ENCODE assay signal across 8 cellular contexts in the genomic region with DNA sequence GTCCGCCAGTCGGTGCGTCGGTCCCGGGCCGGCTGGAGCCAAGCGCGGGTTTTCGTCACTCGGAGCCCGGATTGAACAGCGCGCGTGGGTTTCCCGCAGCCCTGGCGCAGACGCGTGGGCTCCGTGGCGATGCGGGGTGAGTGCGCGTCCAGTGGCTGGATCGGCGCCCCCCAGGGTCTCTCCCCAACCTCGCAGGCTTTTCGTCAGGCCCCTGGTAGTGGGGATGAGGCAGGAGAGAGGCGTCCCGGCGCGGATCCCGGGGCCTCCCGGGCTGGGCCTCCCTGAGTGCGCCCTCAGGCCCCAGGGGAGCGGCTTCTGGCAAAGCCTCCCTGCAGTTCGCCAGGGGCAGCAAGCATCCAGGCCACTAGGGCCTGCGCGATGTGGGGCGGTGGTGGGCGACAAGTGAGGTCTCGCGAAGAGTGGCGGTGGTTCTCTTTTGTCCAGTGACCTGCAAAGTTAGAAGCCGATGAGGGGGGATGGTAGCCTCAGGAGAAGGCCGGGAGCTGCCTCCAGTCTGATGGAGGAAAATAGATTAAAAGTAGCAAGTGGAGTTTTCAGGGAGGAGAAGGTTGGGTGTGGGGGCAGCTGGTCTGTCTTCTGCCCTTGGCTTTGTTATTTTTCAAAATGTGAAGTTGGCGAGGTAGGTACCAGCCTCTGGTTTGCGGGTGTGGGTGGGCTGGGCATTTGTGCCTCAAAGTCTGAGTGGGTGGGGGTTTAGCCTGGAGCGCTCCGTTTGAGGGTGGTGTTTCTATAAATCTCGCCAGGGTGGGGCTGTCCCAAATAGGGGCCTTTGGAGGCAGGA. TPM values are rescaled to one million over a fixed set of nuclear protein-coding genes. Genes with fewer than 3 reads are reported as not detected.
DNase-seq lines count a peak whose midpoint lies in the region; ATAC-seq and TF ChIP-seq lines count a peak whose summit lies in the region.

No MANE protein-coding gene starts in this region.

- no peak for TF ChIP-seq CTCF in coronary artery (IDR thresholded peaks at IDR 0.05)

- ATAC-seq in GM21717 (IDR thresholded peaks at IDR 0.05; ENCODE audit: unreplicated experiment) (no peak), GM21528 (IDR thresholded peaks at IDR 0.05; ENCODE audit: low FRiP score, unreplicated experiment) (no peak)

- whole genome bisulfite sequencing in mesodermal cell (ENCODE audit: insufficient coverage in 2 of 2), 2 experiments, result 6 to 10% methylated on average over 42 to 47 of the region's 50 CpGs

- H3K9ac ChIP-seq in HUES6 (ENCODE audit: low read length), result peak overlapping the region; percentile 29

- peaks cover 47% of the 10 kb centered on the region for H3K27me3 ChIP-seq in HUES6 (ENCODE audit: control insufficient read depth, insufficient read depth, low read length)

- DNase-seq in AG08395 (ENCODE audit: low spot score), result peak; percentile 30
- no peak for DNase-seq in coronary artery (ENCODE audit: low spot score)
- no peak for DNase-seq in effector CD8-positive, alpha-beta T cell (lab: John Stamatoyannopoulos, UW)
- no peak for DNase-seq in NAMALWA (ENCODE audit: low spot score)

- H3K9me3 ChIP-seq in HUES6 (ENCODE audit: control insufficient read depth, insufficient read depth, low read depth, low read length), result no peaks in the 10 kb centered on the region
- peaks cover 13% of the 10 kb centered on the region for H3K9me3 ChIP-seq in mesodermal cell (ENCODE audit: control insufficient read depth, low read length)

- peak overlapping the region; percentile 74 for H3K4me3 ChIP-seq in HUES6 (ENCODE audit: low read depth, low read length)
- peak overlapping the region; percentile 65 for H3K4me3 ChIP-seq in coronary artery
- H3K4me3 ChIP-seq in mesodermal cell (ENCODE audit: extremely low read depth, insufficient read depth, low read length, poor library complexity, severe bottlenecking), result peak overlapping the region; percentile 47

- H3K36me3 ChIP-seq in HUES6 (ENCODE audit: control insufficient read depth, insufficient read depth, low read length) (no peaks in the 10 kb centered on the region), mesodermal cell (ENCODE audit: control insufficient read depth, insufficient read depth, low read length) (no peaks in the 10 kb centered on the region)

- H3K27ac ChIP-seq in HUES6 (ENCODE audit: low read depth, low read length) (no peak overlapping the region), coronary artery (no peak overlapping the region), mesodermal cell (ENCODE audit: low read depth, low read length, severe bottlenecking) (no peak overlapping the region)

- H3K4me1 ChIP-seq in HUES6 (ENCODE audit: control insufficient read depth, insufficient read depth, low read length), result peaks cover 9% of the 10 kb centered on the region
- H3K4me1 ChIP-seq in mesodermal cell (ENCODE audit: control insufficient read depth, insufficient read depth, low read length, poor library complexity, severe bottlenecking), result no peaks in the 10 kb centered on the region

RNA-seq across cellular contexts. Expression of a gene that starts 1.6 kb away (rescaled TPM):
- 12.0 TPM for polyA plus RNA-seq in mesodermal cell (2013, experiment 1 of 2)
- 11.4 TPM for polyA plus RNA-seq in mesodermal cell (2013, experiment 2 of 2)
